8 cellular contexts compared by ENCODE assay signal in the genomic region with DNA sequence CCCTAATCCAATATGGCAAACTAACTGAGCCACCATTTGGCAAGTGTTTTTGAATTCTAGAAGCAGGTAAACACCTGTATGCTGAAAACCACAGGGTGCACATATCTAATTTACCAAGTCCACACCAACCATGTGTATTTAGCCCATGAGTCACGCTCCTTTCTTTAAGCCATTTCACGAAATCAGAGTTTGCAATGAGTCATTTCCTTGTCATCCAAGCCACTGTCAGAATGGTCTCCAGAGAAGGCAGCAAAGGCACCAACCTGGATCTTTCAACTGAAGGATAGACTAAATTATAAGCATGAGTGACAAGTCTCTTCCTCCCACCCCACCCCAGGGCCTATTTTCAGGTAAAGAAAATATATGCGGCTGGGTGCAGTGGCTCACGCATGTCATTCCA.
DNase-seq lines count a peak whose midpoint lies in the region; ATAC-seq and TF ChIP-seq lines count a peak whose summit lies in the region.

No MANE protein-coding gene starts in this region.

- H3K27me3 ChIP-seq in Panc1 (ENCODE audit: control insufficient read depth, insufficient read depth, low read length) (no peaks in the 10 kb centered on the region), prostate gland (replicated peaks; ENCODE audit: insufficient read depth) (no peaks in the 10 kb centered on the region), testis (no peaks in the 10 kb centered on the region)

- 73% methylated on average over 4 of the region's 4 CpGs for WGBS in prostate gland
- 82 to 84% methylated on average over 4 of the region's 4 CpGs for WGBS in testis, 2 donors

- POLR2A ChIA-PET in Panc1 (lab: Charles Lee): no interaction called here

- CTCF ChIA-PET in Panc1 (lab: Charles Lee): no interaction called here

- H3K36me3 ChIP-seq in Panc1 (ENCODE audit: control insufficient read depth, insufficient read depth, low read length) (no peaks in the 10 kb centered on the region), prostate gland (no peaks in the 10 kb centered on the region), testis (ENCODE audit: low read depth, missing control alignments) (no peaks in the 10 kb centered on the region)

- no peak for TF ChIP-seq CTCF in Panc1 (IDR thresholded peaks at IDR 0.05)
- no peak for TF ChIP-seq CTCF in prostate gland (IDR thresholded peaks at IDR 0.05)
- TF ChIP-seq CTCF in testis (IDR thresholded peaks at IDR 0.05): no peak

- peak; percentile 55 for ATAC-seq in GM21390 (IDR thresholded peaks at IDR 0.05; ENCODE audit: unreplicated experiment)
- ATAC-seq in Panc1: peak; percentile 74
- ATAC-seq in left lobe of liver: no peak

- H3K9me3 ChIP-seq in Panc1 (ENCODE audit: control insufficient read depth, insufficient read depth, low read depth, low read length) (no peaks in the 10 kb centered on the region), prostate gland (no peaks in the 10 kb centered on the region), testis (no peaks in the 10 kb centered on the region)

- TF ChIP-seq POLR2A in prostate gland (IDR thresholded peaks at IDR 0.05) (no peak), testis (IDR thresholded peaks at IDR 0.05) (no peak)

- DNase-seq in COLO829 (ENCODE audit: low spot score): peak; percentile 83
- DNase-seq in Panc1 (ENCODE audit: low read depth, low spot score): peak; percentile 87
- peak; percentile 50 for DNase-seq in glomerular endothelial cell (ENCODE audit: extremely low read depth, low read depth, low spot score)
- DNase-seq in prostate gland (ENCODE audit: low spot score): no peak
- no peak for DNase-seq in cerebellar cortex (ENCODE audit: low spot score)
- DNase-seq in left lobe of liver (ENCODE audit: low spot score): no peak
- DNase-seq in testis: no peak

- H3K4me3 ChIP-seq in Panc1 (ENCODE audit: low read depth in 2 of 2, low read length in 2 of 2) (no peak overlapping the region), prostate gland (no peak overlapping the region), testis (no peak overlapping the region)

- intact Hi-C loops in Panc1 (cut with micrococcal nuclease; ENCODE audit: unreplicated experiment): loop anchor here (2.0 kb wide), 1 partner anchor 51 kb away; no protein-coding TSS in a partner anchor
- intact Hi-C loops in prostate gland (cut with DNase I): no loop called here
- intact Hi-C loops in testis (cut with DNase I; ENCODE audit: low total_unique reads): no loop called here

- H3K4me1 ChIP-seq in Panc1 (ENCODE audit: control insufficient read depth, insufficient read depth, low read length) (peaks cover 51% of the 10 kb centered on the region), prostate gland (replicated peaks) (no peaks in the 10 kb centered on the region), testis (no peaks in the 10 kb centered on the region)

- no TSS peak for BruUV-seq in Panc1 (replicated peaks; lab: Mats Ljungman, UMichigan)

- in situ Hi-C loops in Panc1 (cut with HindIII; ENCODE audit: low pct_unique_long_range_greater_than_20kb, low sequenced_read_pairs): no loop called here

- peak overlapping the region; percentile 73 for H3K27ac ChIP-seq in Panc1 (ENCODE audit: low read length)
- H3K27ac ChIP-seq in prostate gland: no peak overlapping the region
- H3K27ac ChIP-seq in testis: no peak overlapping the region

Comparison
In these comparisons a context has a peak if more than half of its experiments do, and no peak if none do; other contexts are left out.
1. DNase-seq: peak in COLO829 (single experiment), Panc1 (single experiment) and glomerular endothelial cell (single experiment); none in prostate gland (single experiment), cerebellar cortex (single experiment), left lobe of liver (single experiment) and testis (single experiment).